ENCODE assay signal across 1 cellular context in the genomic region with DNA sequence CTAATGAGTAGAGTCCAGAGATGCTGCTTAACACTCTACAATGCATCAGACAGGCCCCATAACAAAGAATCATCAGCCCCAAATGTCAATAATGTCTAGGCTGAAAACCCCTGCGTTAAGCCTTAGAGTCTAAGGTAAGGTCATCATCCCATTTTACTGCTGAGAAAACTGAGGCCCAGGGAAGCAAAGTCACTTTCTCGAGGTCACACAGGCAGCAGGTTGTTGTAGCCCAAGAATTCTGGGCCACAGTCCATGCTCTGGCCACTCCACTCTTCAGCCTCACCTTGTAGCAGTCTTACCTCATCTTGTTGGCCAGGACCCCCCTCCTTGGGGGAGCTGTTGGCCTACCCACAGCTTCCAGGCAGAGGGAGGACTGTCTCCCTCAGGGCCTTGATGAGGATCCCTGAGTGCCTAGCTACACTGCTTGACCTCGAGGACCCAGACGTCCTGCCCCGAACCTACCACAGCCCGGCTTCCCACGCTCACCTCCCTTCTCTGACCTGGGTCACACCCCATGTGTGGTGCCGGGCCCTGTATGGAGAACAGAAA.
TF ChIP-seq lines count a peak whose summit lies in the region.

No MANE protein-coding gene starts in this region.

TF ChIP-seq in K562, 482 proteins besides CTCF, POLR2A, EP300 and RAD21 (continues in another document):
- peak; percentile 4; the same call in 1 of the 2 replicates for TF ChIP-seq PHF8 (IDR thresholded peaks at IDR 0.05; ENCODE audit: borderline replicate concordance, low read length)
- no peak for TF ChIP-seq NUFIP1 (IDR thresholded peaks at IDR 0.05; ENCODE audit: partially characterized antibody)
- TF ChIP-seq HNRNPK (IDR thresholded peaks at IDR 0.05; ENCODE audit: low read depth, low read length, poor library complexity, severe bottlenecking), result no peak
- no peak for TF ChIP-seq PRPF4 (IDR thresholded peaks at IDR 0.05; ENCODE audit: insufficient read depth, low read depth, low read length, poor library complexity, severe bottlenecking)
- TF ChIP-seq FOXK1 (CRISPR knock-in tag; IDR thresholded peaks at IDR 0.05; ENCODE audit: borderline replicate concordance), result peak; percentile 52; the same call in 1 of the 2 replicates
- TF ChIP-seq EWSR1 (IDR thresholded peaks at IDR 0.05; ENCODE audit: borderline replicate concordance, low read depth, partially characterized antibody), result no peak
- peak in 1 of 2 experiments; percentile 76; a peak in 2 of 4 replicates for TF ChIP-seq RCOR1 (IDR thresholded peaks at IDR 0.05; ENCODE audit: borderline replicate concordance in 1 of 2, low read depth in 2 of 2, low read length in 2 of 2)
- peak; percentile 52; the same call in 1 of the 2 replicates for TF ChIP-seq ESRRA (IDR thresholded peaks at IDR 0.05; ENCODE audit: borderline replicate concordance, low read depth)
- TF ChIP-seq ELF2 (CRISPR knock-in tag; IDR thresholded peaks at IDR 0.05), result no peak
- TF ChIP-seq, protein P1, sequence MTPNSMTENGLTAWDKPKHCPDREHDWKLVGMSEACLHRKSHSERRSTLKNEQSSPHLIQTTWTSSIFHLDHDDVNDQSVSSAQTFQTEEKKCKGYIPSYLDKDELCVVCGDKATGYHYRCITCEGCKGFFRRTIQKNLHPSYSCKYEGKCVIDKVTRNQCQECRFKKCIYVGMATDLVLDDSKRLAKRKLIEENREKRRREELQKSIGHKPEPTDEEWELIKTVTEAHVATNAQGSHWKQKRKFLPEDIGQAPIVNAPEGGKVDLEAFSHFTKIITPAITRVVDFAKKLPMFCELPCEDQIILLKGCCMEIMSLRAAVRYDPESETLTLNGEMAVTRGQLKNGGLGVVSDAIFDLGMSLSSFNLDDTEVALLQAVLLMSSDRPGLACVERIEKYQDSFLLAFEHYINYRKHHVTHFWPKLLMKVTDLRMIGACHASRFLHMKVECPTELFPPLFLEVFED (CRISPR knock-in tag; conservative IDR thresholded peaks at IDR 0.05), result no peak
- TF ChIP-seq, protein P2, sequence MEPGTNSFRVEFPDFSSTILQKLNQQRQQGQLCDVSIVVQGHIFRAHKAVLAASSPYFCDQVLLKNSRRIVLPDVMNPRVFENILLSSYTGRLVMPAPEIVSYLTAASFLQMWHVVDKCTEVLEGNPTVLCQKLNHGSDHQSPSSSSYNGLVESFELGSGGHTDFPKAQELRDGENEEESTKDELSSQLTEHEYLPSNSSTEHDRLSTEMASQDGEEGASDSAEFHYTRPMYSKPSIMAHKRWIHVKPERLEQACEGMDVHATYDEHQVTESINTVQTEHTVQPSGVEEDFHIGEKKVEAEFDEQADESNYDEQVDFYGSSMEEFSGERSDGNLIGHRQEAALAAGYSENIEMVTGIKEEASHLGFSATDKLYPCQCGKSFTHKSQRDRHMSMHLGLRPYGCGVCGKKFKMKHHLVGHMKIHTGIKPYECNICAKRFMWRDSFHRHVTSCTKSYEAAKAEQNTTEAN (CRISPR knock-in tag; IDR thresholded peaks at IDR 0.05), result no peak
- TF ChIP-seq PHF20 (IDR thresholded peaks at IDR 0.05; ENCODE audit: partially characterized antibody), result peak; percentile 19
- TF ChIP-seq, protein P3, sequence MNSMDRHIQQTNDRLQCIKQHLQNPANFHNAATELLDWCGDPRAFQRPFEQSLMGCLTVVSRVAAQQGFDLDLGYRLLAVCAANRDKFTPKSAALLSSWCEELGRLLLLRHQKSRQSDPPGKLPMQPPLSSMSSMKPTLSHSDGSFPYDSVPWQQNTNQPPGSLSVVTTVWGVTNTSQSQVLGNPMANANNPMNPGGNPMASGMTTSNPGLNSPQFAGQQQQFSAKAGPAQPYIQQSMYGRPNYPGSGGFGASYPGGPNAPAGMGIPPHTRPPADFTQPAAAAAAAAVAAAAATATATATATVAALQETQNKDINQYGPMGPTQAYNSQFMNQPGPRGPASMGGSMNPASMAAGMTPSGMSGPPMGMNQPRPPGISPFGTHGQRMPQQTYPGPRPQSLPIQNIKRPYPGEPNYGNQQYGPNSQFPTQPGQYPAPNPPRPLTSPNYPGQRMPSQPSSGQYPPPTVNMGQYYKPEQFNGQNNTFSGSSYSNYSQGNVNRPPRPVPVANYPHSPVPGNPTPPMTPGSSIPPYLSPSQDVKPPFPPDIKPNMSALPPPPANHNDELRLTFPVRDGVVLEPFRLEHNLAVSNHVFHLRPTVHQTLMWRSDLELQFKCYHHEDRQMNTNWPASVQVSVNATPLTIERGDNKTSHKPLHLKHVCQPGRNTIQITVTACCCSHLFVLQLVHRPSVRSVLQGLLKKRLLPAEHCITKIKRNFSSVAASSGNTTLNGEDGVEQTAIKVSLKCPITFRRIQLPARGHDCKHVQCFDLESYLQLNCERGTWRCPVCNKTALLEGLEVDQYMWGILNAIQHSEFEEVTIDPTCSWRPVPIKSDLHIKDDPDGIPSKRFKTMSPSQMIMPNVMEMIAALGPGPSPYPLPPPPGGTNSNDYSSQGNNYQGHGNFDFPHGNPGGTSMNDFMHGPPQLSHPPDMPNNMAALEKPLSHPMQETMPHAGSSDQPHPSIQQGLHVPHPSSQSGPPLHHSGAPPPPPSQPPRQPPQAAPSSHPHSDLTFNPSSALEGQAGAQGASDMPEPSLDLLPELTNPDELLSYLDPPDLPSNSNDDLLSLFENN (IDR thresholded peaks at IDR 0.05; ENCODE audit: low read depth in 2 of 2, low read length in 2 of 2), result no peak
- TF ChIP-seq CHD4 (IDR thresholded peaks at IDR 0.05; ENCODE audit: insufficient read depth, insufficient replicate concordance, low read depth, low read length, poor library complexity, severe bottlenecking), result peak; percentile 96
- peak; percentile 96 for TF ChIP-seq RBM25 (IDR thresholded peaks at IDR 0.05; ENCODE audit: low read depth, low read length, severe bottlenecking)
- TF ChIP-seq NCOA2 (IDR thresholded peaks at IDR 0.05; ENCODE audit: partially characterized antibody in 2 of 2), result no peak
- peak; percentile 36; the same call in 1 of the 2 replicates for TF ChIP-seq ZNF121 (CRISPR knock-in tag; conservative IDR thresholded peaks at IDR 0.05)
- TF ChIP-seq TAL1 (IDR thresholded peaks at IDR 0.05), result no peak
- no peak for TF ChIP-seq CREBBP (IDR thresholded peaks at IDR 0.05; ENCODE audit: low read depth, low read length)
- peak; percentile 51; the same call in 1 of the 2 replicates for TF ChIP-seq SP1 (CRISPR knock-in tag; IDR thresholded peaks at IDR 0.05)
- TF ChIP-seq, protein P4, sequence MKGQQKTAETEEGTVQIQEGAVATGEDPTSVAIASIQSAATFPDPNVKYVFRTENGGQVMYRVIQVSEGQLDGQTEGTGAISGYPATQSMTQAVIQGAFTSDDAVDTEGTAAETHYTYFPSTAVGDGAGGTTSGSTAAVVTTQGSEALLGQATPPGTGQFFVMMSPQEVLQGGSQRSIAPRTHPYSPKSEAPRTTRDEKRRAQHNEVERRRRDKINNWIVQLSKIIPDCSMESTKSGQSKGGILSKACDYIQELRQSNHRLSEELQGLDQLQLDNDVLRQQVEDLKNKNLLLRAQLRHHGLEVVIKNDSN (CRISPR knock-in tag; IDR thresholded peaks at IDR 0.05), result no peak
- no peak for TF ChIP-seq ZNF316 (IDR thresholded peaks at IDR 0.05)
- no peak for TF ChIP-seq RBM14 (IDR thresholded peaks at IDR 0.05; ENCODE audit: borderline replicate concordance, insufficient read depth, low read depth, low read length)
- TF ChIP-seq ZNF583 (CRISPR knock-in tag; IDR thresholded peaks at IDR 0.05), result no peak
- no peak for TF ChIP-seq SLC30A9 (CRISPR knock-in tag; IDR thresholded peaks at IDR 0.05)
- no peak for TF ChIP-seq NELFE (IDR thresholded peaks at IDR 0.05; ENCODE audit: insufficient read depth, insufficient read length)
- TF ChIP-seq THRAP3 (IDR thresholded peaks at IDR 0.05; ENCODE audit: borderline replicate concordance), result no peak
- TF ChIP-seq TAF15 (IDR thresholded peaks at IDR 0.05; ENCODE audit: low read depth, low read length), result no peak
- peak; percentile 34; the same call in 1 of the 2 replicates for TF ChIP-seq ZNF263 (CRISPR knock-in tag; IDR thresholded peaks at IDR 0.05; ENCODE audit: borderline replicate concordance)
- peak; percentile 87 for TF ChIP-seq HDAC2 (IDR thresholded peaks at IDR 0.05)
- TF ChIP-seq KDM1A (IDR thresholded peaks at IDR 0.05), result peak; percentile 90 to 93
- TF ChIP-seq, protein P5, sequence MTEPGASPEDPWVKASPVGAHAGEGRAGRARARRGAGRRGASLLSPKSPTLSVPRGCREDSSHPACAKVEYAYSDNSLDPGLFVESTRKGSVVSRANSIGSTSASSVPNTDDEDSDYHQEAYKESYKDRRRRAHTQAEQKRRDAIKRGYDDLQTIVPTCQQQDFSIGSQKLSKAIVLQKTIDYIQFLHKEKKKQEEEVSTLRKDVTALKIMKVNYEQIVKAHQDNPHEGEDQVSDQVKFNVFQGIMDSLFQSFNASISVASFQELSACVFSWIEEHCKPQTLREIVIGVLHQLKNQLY (CRISPR knock-in tag; conservative IDR thresholded peaks at IDR 0.05), result no peak
- TF ChIP-seq NBN (IDR thresholded peaks at IDR 0.05; ENCODE audit: low read depth), result no peak
- no peak for TF ChIP-seq ETS2 (tag; IDR thresholded peaks at IDR 0.05; ENCODE audit: borderline replicate concordance, poor library complexity, severe bottlenecking)
- TF ChIP-seq HLTF (IDR thresholded peaks at IDR 0.05), result no peak
- no peak for TF ChIP-seq SMAD1 (IDR thresholded peaks at IDR 0.05; ENCODE audit: low read depth, low read length, partially characterized antibody)
- 0 out of 2 replicates have a peak, but pooled peaks have one; percentile 29 for TF ChIP-seq KLF1 (tag; IDR thresholded peaks at IDR 0.05)
- no peak for TF ChIP-seq RBM39 (optimal IDR thresholded peaks at IDR 0.05; ENCODE audit: low read depth, low read length)
- peak; percentile 26; the same call in 1 of the 2 replicates for TF ChIP-seq TOE1 (IDR thresholded peaks at IDR 0.05; ENCODE audit: borderline replicate concordance)
- no peak for TF ChIP-seq TOE1 (CRISPR knock-in tag; IDR thresholded peaks at IDR 0.05; ENCODE audit: borderline replicate concordance, low read depth)
- no peak for TF ChIP-seq MXI1 (IDR thresholded peaks at IDR 0.05; ENCODE audit: low read depth, low read length)
- no peak for TF ChIP-seq LCOR (CRISPR knock-in tag; IDR thresholded peaks at IDR 0.05)
- TF ChIP-seq, protein P6, sequence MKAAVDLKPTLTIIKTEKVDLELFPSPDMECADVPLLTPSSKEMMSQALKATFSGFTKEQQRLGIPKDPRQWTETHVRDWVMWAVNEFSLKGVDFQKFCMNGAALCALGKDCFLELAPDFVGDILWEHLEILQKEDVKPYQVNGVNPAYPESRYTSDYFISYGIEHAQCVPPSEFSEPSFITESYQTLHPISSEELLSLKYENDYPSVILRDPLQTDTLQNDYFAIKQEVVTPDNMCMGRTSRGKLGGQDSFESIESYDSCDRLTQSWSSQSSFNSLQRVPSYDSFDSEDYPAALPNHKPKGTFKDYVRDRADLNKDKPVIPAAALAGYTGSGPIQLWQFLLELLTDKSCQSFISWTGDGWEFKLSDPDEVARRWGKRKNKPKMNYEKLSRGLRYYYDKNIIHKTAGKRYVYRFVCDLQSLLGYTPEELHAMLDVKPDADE (conservative IDR thresholded peaks at IDR 0.05; ENCODE audit: control insufficient read depth, low read depth, low read length), result no peak
- TF ChIP-seq SMARCE1 (IDR thresholded peaks at IDR 0.05), result 0 out of 2 replicates have a peak, but pooled peaks have one; percentile 10
- TF ChIP-seq SIRT6 (IDR thresholded peaks at IDR 0.05; ENCODE audit: low read depth, low read length), result no peak
- no peak for TF ChIP-seq YY1 (IDR thresholded peaks at IDR 0.05; ENCODE audit: borderline replicate concordance in 1 of 3, control insufficient read depth in 1 of 3, extremely low read depth in 1 of 3, insufficient read depth in 3 of 3, insufficient read length in 1 of 3, insufficient replicate concordance in 2 of 3, low read depth in 1 of 3, low read length in 2 of 3)
- no peak for TF ChIP-seq XRCC4 (IDR thresholded peaks at IDR 0.05; ENCODE audit: extremely low read depth, insufficient read depth, insufficient read length)
- TF ChIP-seq SMARCA5 (IDR thresholded peaks at IDR 0.05), result peak; percentile 95
- no peak for TF ChIP-seq FUS (optimal IDR thresholded peaks at IDR 0.05; ENCODE audit: low read depth, low read length)
- TF ChIP-seq, protein P7, sequence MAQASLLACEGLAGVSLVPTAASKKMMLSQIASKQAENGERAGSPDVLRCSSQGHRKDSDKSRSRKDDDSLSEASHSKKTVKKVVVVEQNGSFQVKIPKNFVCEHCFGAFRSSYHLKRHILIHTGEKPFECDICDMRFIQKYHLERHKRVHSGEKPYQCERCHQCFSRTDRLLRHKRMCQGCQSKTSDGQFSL (CRISPR knock-in tag; IDR thresholded peaks at IDR 0.05), result 0 out of 2 replicates have a peak, but pooled peaks have one; percentile 34
- TF ChIP-seq, protein P7 (tag; IDR thresholded peaks at IDR 0.05), result no peak
- TF ChIP-seq ADNP (tag; IDR thresholded peaks at IDR 0.05), result peak; percentile 94
- no peak for TF ChIP-seq GTF2A2 (tag; IDR thresholded peaks at IDR 0.05)
- TF ChIP-seq, protein P8, sequence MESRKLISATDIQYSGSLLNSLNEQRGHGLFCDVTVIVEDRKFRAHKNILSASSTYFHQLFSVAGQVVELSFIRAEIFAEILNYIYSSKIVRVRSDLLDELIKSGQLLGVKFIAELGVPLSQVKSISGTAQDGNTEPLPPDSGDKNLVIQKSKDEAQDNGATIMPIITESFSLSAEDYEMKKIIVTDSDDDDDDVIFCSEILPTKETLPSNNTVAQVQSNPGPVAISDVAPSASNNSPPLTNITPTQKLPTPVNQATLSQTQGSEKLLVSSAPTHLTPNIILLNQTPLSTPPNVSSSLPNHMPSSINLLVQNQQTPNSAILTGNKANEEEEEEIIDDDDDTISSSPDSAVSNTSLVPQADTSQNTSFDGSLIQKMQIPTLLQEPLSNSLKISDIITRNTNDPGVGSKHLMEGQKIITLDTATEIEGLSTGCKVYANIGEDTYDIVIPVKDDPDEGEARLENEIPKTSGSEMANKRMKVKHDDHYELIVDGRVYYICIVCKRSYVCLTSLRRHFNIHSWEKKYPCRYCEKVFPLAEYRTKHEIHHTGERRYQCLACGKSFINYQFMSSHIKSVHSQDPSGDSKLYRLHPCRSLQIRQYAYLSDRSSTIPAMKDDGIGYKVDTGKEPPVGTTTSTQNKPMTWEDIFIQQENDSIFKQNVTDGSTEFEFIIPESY (CRISPR knock-in tag; IDR thresholded peaks at IDR 0.05), result 0 out of 2 replicates have a peak, but pooled peaks have one; percentile 14
- TF ChIP-seq, protein P9, sequence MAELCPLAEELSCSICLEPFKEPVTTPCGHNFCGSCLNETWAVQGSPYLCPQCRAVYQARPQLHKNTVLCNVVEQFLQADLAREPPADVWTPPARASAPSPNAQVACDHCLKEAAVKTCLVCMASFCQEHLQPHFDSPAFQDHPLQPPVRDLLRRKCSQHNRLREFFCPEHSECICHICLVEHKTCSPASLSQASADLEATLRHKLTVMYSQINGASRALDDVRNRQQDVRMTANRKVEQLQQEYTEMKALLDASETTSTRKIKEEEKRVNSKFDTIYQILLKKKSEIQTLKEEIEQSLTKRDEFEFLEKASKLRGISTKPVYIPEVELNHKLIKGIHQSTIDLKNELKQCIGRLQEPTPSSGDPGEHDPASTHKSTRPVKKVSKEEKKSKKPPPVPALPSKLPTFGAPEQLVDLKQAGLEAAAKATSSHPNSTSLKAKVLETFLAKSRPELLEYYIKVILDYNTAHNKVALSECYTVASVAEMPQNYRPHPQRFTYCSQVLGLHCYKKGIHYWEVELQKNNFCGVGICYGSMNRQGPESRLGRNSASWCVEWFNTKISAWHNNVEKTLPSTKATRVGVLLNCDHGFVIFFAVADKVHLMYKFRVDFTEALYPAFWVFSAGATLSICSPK (IDR thresholded peaks at IDR 0.05; ENCODE audit: borderline replicate concordance), result no peak
